In the genomic region with DNA sequence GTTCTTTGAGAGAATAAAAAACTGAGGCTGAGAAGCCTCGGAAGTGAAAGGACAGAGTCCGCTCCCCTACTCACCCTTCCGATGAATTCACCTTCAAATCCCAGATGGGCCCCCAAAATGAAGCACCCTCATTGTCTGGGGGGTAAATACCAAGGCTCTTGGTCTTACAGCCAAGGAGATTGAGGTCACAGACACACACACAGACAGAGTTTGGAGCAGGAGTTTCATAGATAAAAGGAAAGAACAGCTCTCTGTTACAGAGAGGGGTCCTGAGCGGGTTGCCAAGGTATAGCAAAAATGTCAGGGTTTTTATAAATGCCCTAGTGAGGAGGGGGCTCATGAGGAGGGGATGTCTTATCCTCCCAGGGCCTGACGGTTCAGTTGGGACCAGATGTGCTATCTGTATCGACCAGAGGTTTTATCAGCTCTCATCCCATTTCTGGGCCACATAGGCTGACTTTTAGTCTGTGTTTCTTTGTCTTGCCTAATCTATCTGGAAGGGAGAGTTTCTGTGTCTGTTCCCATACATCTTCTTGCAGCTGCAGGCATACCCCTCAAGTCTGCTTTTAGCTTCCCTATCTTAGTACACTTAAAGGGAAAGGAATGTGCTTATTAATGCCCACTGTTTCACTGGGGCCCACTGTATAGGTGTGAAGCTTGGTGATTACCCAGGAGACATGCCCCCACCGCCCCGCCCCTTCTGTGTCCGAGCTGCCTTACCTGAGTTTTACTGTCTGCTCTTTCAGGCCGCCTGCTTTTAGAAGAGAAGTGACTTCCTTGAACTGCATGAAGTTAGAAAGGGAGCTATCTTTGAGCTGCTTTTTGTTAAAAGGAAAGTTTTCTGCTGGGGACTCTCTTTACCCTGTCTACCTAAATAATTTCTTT, we compare ENCODE assay signal across 1 cellular context.
A peak's percentile ranks its signal among the peaks of the same experiment; 100 is the strongest.
TF ChIP-seq lines count a peak whose summit lies in the region.

No MANE protein-coding gene starts in this region.

TF ChIP-seq in K562, 482 proteins besides CTCF, POLR2A, EP300 and RAD21 (continued from another document and continues in another):
- TF ChIP-seq, protein P1, sequence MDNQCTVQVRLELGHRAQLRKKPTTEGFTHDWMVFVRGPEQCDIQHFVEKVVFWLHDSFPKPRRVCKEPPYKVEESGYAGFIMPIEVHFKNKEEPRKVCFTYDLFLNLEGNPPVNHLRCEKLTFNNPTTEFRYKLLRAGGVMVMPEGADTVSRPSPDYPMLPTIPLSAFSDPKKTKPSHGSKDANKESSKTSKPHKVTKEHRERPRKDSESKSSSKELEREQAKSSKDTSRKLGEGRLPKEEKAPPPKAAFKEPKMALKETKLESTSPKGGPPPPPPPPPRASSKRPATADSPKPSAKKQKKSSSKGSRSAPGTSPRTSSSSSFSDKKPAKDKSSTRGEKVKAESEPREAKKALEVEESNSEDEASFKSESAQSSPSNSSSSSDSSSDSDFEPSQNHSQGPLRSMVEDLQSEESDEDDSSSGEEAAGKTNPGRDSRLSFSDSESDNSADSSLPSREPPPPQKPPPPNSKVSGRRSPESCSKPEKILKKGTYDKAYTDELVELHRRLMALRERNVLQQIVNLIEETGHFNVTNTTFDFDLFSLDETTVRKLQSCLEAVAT (IDR thresholded peaks at IDR 0.05) = no peak
- TF ChIP-seq, protein P2, sequence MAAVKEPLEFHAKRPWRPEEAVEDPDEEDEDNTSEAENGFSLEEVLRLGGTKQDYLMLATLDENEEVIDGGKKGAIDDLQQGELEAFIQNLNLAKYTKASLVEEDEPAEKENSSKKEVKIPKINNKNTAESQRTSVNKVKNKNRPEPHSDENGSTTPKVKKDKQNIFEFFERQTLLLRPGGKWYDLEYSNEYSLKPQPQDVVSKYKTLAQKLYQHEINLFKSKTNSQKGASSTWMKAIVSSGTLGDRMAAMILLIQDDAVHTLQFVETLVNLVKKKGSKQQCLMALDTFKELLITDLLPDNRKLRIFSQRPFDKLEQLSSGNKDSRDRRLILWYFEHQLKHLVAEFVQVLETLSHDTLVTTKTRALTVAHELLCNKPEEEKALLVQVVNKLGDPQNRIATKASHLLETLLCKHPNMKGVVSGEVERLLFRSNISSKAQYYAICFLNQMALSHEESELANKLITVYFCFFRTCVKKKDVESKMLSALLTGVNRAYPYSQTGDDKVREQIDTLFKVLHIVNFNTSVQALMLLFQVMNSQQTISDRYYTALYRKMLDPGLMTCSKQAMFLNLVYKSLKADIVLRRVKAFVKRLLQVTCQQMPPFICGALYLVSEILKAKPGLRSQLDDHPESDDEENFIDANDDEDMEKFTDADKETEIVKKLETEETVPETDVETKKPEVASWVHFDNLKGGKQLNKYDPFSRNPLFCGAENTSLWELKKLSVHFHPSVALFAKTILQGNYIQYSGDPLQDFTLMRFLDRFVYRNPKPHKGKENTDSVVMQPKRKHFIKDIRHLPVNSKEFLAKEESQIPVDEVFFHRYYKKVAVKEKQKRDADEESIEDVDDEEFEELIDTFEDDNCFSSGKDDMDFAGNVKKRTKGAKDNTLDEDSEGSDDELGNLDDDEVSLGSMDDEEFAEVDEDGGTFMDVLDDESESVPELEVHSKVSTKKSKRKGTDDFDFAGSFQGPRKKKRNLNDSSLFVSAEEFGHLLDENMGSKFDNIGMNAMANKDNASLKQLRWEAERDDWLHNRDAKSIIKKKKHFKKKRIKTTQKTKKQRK (IDR thresholded peaks at IDR 0.05; ENCODE audit: borderline replicate concordance, low read depth, low read length) = no peak
- TF ChIP-seq GABPB2 (CRISPR knock-in tag; conservative IDR thresholded peaks at IDR 0.05) (no peak), ELF4 (CRISPR knock-in tag; IDR thresholded peaks at IDR 0.05) (no peak), ETV6 (IDR thresholded peaks at IDR 0.05; ENCODE audit: borderline replicate concordance in 1 of 2, low read depth in 2 of 2, low read length in 1 of 2) (no peak), ETV6 (CRISPR knock-in tag; IDR thresholded peaks at IDR 0.05; ENCODE audit: borderline replicate concordance) (no peak), RBFOX2 (IDR thresholded peaks at IDR 0.05; ENCODE audit: low read depth, low read length) (no peak), ZC3H4 (CRISPR knock-in tag; IDR thresholded peaks at IDR 0.05; ENCODE audit: borderline replicate concordance) (no peak), TEAD4 (IDR thresholded peaks at IDR 0.05; ENCODE audit: low read length) (peak; percentile 93), TEAD4 (CRISPR knock-in tag; IDR thresholded peaks at IDR 0.05; ENCODE audit: borderline replicate concordance) (no peak), ZNF224 (CRISPR knock-in tag; IDR thresholded peaks at IDR 0.05) (no peak), POLR2B (IDR thresholded peaks at IDR 0.05; ENCODE audit: low read depth, partially characterized antibody) (no peak), NCOA4 (IDR thresholded peaks at IDR 0.05; ENCODE audit: partially characterized antibody) (no peak), ZBTB7A (IDR thresholded peaks at IDR 0.05; ENCODE audit: borderline replicate concordance, control insufficient read depth, low read depth, low read length) (peak; percentile 66), ZNF444 (CRISPR knock-in tag; IDR thresholded peaks at IDR 0.05) (no peak), FOXM1 (IDR thresholded peaks at IDR 0.05; ENCODE audit: low read depth) (peak; percentile 72), FOXM1 (CRISPR knock-in tag; IDR thresholded peaks at IDR 0.05; ENCODE audit: low read depth) (no peak), ZKSCAN8 (CRISPR knock-in tag; IDR thresholded peaks at IDR 0.05) (no peak), NFIC (IDR thresholded peaks at IDR 0.05) (peak; percentile 74), CEBPB (tag; IDR thresholded peaks at IDR 0.05) (peak; percentile 59), ZFPM2 (CRISPR knock-in tag; IDR thresholded peaks at IDR 0.05) (no peak), ELF2 (CRISPR knock-in tag; IDR thresholded peaks at IDR 0.05) (no peak)
- TF ChIP-seq, protein P3, sequence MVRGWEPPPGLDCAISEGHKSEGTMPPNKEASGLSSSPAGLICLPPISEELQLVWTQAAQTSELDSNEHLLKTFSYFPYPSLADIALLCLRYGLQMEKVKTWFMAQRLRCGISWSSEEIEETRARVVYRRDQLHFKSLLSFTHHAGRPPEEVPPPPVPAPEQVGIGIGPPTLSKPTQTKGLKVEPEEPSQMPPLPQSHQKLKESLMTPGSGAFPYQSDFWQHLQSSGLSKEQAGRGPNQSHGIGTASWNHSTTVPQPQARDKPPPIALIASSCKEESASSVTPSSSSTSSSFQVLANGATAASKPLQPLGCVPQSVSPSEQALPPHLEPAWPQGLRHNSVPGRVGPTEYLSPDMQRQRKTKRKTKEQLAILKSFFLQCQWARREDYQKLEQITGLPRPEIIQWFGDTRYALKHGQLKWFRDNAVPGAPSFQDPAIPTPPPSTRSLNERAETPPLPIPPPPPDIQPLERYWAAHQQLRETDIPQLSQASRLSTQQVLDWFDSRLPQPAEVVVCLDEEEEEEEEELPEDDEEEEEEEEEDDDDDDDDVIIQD (CRISPR knock-in tag; IDR thresholded peaks at IDR 0.05) = no peak
- TF ChIP-seq, protein P4, sequence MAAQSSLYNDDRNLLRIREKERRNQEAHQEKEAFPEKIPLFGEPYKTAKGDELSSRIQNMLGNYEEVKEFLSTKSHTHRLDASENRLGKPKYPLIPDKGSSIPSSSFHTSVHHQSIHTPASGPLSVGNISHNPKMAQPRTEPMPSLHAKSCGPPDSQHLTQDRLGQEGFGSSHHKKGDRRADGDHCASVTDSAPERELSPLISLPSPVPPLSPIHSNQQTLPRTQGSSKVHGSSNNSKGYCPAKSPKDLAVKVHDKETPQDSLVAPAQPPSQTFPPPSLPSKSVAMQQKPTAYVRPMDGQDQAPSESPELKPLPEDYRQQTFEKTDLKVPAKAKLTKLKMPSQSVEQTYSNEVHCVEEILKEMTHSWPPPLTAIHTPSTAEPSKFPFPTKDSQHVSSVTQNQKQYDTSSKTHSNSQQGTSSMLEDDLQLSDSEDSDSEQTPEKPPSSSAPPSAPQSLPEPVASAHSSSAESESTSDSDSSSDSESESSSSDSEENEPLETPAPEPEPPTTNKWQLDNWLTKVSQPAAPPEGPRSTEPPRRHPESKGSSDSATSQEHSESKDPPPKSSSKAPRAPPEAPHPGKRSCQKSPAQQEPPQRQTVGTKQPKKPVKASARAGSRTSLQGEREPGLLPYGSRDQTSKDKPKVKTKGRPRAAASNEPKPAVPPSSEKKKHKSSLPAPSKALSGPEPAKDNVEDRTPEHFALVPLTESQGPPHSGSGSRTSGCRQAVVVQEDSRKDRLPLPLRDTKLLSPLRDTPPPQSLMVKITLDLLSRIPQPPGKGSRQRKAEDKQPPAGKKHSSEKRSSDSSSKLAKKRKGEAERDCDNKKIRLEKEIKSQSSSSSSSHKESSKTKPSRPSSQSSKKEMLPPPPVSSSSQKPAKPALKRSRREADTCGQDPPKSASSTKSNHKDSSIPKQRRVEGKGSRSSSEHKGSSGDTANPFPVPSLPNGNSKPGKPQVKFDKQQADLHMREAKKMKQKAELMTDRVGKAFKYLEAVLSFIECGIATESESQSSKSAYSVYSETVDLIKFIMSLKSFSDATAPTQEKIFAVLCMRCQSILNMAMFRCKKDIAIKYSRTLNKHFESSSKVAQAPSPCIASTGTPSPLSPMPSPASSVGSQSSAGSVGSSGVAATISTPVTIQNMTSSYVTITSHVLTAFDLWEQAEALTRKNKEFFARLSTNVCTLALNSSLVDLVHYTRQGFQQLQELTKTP (IDR thresholded peaks at IDR 0.05; ENCODE audit: low read depth in 1 of 2, partially characterized antibody in 2 of 2) = peak in 1 of 2 experiments; percentile 25
- TF ChIP-seq, protein P5, sequence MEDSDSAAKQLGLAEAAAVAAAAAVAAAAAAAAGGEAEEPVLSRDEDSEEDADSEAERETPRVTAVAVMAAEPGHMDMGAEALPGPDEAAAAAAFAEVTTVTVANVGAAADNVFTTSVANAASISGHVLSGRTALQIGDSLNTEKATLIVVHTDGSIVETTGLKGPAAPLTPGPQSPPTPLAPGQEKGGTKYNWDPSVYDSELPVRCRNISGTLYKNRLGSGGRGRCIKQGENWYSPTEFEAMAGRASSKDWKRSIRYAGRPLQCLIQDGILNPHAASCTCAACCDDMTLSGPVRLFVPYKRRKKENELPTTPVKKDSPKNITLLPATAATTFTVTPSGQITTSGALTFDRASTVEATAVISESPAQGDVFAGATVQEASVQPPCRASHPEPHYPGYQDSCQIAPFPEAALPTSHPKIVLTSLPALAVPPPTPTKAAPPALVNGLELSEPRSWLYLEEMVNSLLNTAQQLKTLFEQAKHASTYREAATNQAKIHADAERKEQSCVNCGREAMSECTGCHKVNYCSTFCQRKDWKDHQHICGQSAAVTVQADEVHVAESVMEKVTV (CRISPR knock-in tag; IDR thresholded peaks at IDR 0.05) = no peak
- TF ChIP-seq, protein P6, sequence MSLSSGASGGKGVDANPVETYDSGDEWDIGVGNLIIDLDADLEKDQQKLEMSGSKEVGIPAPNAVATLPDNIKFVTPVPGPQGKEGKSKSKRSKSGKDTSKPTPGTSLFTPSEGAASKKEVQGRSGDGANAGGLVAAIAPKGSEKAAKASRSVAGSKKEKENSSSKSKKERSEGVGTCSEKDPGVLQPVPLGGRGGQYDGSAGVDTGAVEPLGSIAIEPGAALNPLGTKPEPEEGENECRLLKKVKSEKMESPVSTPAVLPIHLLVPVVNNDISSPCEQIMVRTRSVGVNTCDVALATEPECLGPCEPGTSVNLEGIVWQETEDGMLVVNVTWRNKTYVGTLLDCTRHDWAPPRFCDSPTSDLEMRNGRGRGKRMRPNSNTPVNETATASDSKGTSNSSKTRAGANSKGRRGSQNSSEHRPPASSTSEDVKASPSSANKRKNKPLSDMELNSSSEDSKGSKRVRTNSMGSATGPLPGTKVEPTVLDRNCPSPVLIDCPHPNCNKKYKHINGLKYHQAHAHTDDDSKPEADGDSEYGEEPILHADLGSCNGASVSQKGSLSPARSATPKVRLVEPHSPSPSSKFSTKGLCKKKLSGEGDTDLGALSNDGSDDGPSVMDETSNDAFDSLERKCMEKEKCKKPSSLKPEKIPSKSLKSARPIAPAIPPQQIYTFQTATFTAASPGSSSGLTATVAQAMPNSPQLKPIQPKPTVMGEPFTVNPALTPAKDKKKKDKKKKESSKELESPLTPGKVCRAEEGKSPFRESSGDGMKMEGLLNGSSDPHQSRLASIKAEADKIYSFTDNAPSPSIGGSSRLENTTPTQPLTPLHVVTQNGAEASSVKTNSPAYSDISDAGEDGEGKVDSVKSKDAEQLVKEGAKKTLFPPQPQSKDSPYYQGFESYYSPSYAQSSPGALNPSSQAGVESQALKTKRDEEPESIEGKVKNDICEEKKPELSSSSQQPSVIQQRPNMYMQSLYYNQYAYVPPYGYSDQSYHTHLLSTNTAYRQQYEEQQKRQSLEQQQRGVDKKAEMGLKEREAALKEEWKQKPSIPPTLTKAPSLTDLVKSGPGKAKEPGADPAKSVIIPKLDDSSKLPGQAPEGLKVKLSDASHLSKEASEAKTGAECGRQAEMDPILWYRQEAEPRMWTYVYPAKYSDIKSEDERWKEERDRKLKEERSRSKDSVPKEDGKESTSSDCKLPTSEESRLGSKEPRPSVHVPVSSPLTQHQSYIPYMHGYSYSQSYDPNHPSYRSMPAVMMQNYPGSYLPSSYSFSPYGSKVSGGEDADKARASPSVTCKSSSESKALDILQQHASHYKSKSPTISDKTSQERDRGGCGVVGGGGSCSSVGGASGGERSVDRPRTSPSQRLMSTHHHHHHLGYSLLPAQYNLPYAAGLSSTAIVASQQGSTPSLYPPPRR (CRISPR knock-in tag; IDR thresholded peaks at IDR 0.05; ENCODE audit: borderline replicate concordance) = no peak
- TF ChIP-seq, protein P7, sequence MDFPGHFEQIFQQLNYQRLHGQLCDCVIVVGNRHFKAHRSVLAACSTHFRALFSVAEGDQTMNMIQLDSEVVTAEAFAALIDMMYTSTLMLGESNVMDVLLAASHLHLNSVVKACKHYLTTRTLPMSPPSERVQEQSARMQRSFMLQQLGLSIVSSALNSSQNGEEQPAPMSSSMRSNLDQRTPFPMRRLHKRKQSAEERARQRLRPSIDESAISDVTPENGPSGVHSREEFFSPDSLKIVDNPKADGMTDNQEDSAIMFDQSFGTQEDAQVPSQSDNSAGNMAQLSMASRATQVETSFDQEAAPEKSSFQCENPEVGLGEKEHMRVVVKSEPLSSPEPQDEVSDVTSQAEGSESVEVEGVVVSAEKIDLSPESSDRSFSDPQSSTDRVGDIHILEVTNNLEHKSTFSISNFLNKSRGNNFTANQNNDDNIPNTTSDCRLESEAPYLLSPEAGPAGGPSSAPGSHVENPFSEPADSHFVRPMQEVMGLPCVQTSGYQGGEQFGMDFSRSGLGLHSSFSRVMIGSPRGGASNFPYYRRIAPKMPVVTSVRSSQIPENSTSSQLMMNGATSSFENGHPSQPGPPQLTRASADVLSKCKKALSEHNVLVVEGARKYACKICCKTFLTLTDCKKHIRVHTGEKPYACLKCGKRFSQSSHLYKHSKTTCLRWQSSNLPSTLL (IDR thresholded peaks at IDR 0.05) = no peak
